ENCODE assay signal across 7 cellular contexts in genomic region chr2:106511476-106511888, GRCh38. TPM values are rescaled to one million over a fixed set of nuclear protein-coding genes. Genes with fewer than 3 reads are reported as not detected.
DNase-seq lines count a peak whose midpoint lies in the region; ATAC-seq and TF ChIP-seq lines count a peak whose summit lies in the region.
"Not testable (repeated sequence)": the region's sequence is repeated elsewhere in the genome, so short reads cannot be mapped to it uniquely, and the experiment has no call there.

No MANE protein-coding gene starts in this region.

- not testable (repeated sequence) for TF ChIP-seq CTCF in HCT116 (IDR thresholded peaks at IDR 0.05 in 2 of 3, conservative IDR thresholded peaks at IDR 0.05 in 1 of 3; ENCODE audit: borderline replicate concordance in 1 of 3, insufficient read depth in 1 of 3, low read depth in 2 of 3, low read length in 2 of 3); breast epithelium (IDR thresholded peaks at IDR 0.05)

- H3K9ac ChIP-seq in HCT116 (ENCODE audit: low read length) = 0 out of 2 replicates have a peak overlapping the region, but pooled peaks have one; percentile 33

- not testable (repeated sequence) for TF ChIP-seq POLR2A in HCT116 (IDR thresholded peaks at IDR 0.05; ENCODE audit: borderline replicate concordance, extremely low read depth, insufficient read depth, insufficient read length); breast epithelium (IDR thresholded peaks at IDR 0.05)

- CTCF ChIA-PET in HCT116 (lab: Charles Lee) = not testable (repeated sequence)

- H3K27ac ChIP-seq in HCT116 (ENCODE audit: low read depth, low read length) = not testable (repeated sequence)
- H3K27ac ChIP-seq in breast epithelium = peak overlapping the region; percentile 13 to 68

- H3K4me2 ChIP-seq in HCT116 (ENCODE audit: low read length) = peak overlapping the region; percentile 58

- intact Hi-C loops in HCT116 (cut with micrococcal nuclease); breast epithelium (cut with DNase I; ENCODE audit: low total_unique reads); Right ventricle myocardium superior (cut with DNase I): not testable (repeated sequence)

- not testable (repeated sequence) for BruUV-seq in HCT116 (replicated peaks; lab: Mats Ljungman, UMichigan)

- ATAC-seq in HCT116 (peak; percentile 88), Right ventricle myocardium superior (ENCODE audit: poor library complexity) (peak; percentile 95)

- H3K9me3 ChIP-seq in HCT116 (ENCODE audit: control insufficient read depth in 1 of 2, insufficient read depth in 1 of 2, low read depth in 1 of 2, low read length in 2 of 2); breast epithelium: not testable (repeated sequence)

- POLR2A ChIA-PET in HCT116 (lab: Charles Lee) = not testable (repeated sequence)

- TF ChIP-seq RAD21 in HCT116 (IDR thresholded peaks at IDR 0.05; ENCODE audit: low read depth) = not testable (repeated sequence)

- RAD21 ChIA-PET in HCT116 (lab: Charles Lee; ENCODE audit: low non-redundant PET in 1 of 2, low total read pairs in 2 of 2, uncharacterized antibody in 2 of 2, unreplicated experiment in 2 of 2) = not testable (repeated sequence)

- H3K9me2 ChIP-seq in HCT116 (ENCODE audit: insufficient read depth) = not testable (repeated sequence)

- H3K4me1 ChIP-seq in HCT116 (ENCODE audit: control insufficient read depth in 1 of 2, insufficient read depth in 2 of 2, low read length in 2 of 2) = peaks cover 0 to 16% of the 10 kb centered on the region in 2 experiments; a peak in 2 of 4 replicates
- H3K4me1 ChIP-seq in breast epithelium = not testable (repeated sequence)

- H3K4me3 ChIP-seq in HCT116 (replicated peaks in 1 of 2; ENCODE audit: low read depth in 1 of 2, low read length in 2 of 2) (peak overlapping the region in 1 of 2 experiments; percentile 23; a peak in 1 of 4 replicates), breast epithelium (peak overlapping the region in 1 of 3 donors; percentile 43)

- not testable (repeated sequence) for H2AFZ ChIP-seq in HCT116 (ENCODE audit: low read depth, low read length, poor library complexity, severe bottlenecking)

- H4K20me1 ChIP-seq in HCT116 (ENCODE audit: insufficient read depth) = not testable (repeated sequence)

- not testable (repeated sequence) for H3K27me3 ChIP-seq in HCT116 (ENCODE audit: insufficient read depth, low read length); breast epithelium

- DNase-seq in HCT116 (ENCODE audit: low read depth, low spot score) = peak; percentile 52
- peak; percentile 79 for DNase-seq in RKO (ENCODE audit: low spot score)
- DNase-seq in activated T-cell treated with anti-CD3 and anti-CD28 coated beads for 24 hours (ENCODE audit: low read depth) = peak; percentile 16
- DNase-seq in breast epithelium (ENCODE audit: low spot score in 2 of 2) = peak in 1 of 2 donors; percentile 66
- DNase-seq in Right ventricle myocardium superior = peak; percentile 70
- DNase-seq in non-pigmented ciliary epithelial cell (ENCODE audit: low read depth) = peak; percentile 36
- peak; percentile 28 to 55 for DNase-seq in stimulated activated CD4-positive, alpha-beta T cell treated with anti-CD3 and anti-CD28 coated beads, Interleukin-4, amount 100 ng/mL, for 4 hours

- H3K79me2 ChIP-seq in HCT116 (ENCODE audit: insufficient read depth, low read length) = not testable (repeated sequence)

- H3K36me3 ChIP-seq in HCT116 (ENCODE audit: control insufficient read depth in 1 of 2, insufficient read depth in 2 of 2, low read length in 2 of 2); breast epithelium: not testable (repeated sequence)

TF ChIP-seq in HCT116, 20 proteins besides CTCF, POLR2A, EP300 and RAD21:
- TF ChIP-seq FOSL1 (IDR thresholded peaks at IDR 0.05; ENCODE audit: low read depth) = peak; percentile 56
- peak; percentile 59; the same call in 1 of the 2 replicates for TF ChIP-seq JUND (IDR thresholded peaks at IDR 0.05)
TF ChIP-seq in HCT116: peak in this region for 2; not testable (repeated sequence) for 18.

RNA-seq across cellular contexts. Expression of gene CD8B2, which starts 24.3 kb away (rescaled TPM):
- not detected for total RNA-seq in HCT116 (2021; ENCODE audit: unreplicated experiment)
- not detected in 2 replicates for polyA plus RNA-seq in HCT116 (2012)
- under 1 TPM in 2 of 3 donors, not detected in 1; under 0.01 to 0.29 TPM for total RNA-seq in breast epithelium
- total RNA-seq in Right ventricle myocardium superior = not detected

RNA-seq across cellular contexts. Expression of gene RGPD3, which starts 43.3 kb away (rescaled TPM):
- 0.15 TPM for total RNA-seq in HCT116 (2021; ENCODE audit: unreplicated experiment)
- 0.01 TPM in 1 of 2 replicates, not detected in the other for polyA plus RNA-seq in HCT116 (2012)
- total RNA-seq in breast epithelium = 1 to 10 TPM in 2 of 3 donors, under 1 TPM in 1; 0.80 to 2.2 (median 1.6) TPM
- 0.08 TPM for total RNA-seq in Right ventricle myocardium superior
